27 cellular contexts compared by ENCODE assay signal in the genomic region with DNA sequence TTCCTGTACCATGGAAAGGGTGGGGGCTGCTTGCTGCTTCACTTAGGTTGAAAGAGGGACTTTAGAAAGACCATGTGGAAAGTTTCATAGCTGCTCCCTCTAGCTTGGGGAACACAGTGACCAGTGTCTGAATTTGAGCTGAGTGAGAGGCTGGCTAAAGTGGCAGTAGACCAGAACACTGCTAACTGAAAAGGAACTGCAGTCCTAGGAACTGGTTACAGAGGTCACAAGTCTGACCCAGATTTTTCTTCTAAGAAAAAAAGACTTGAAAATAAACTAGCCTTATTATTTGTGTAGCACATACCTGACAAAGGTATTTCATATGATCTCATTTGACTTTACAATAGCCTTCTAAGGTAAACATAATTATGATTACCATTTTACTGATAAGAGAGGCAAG.
"Had no signal": no experiment of that assay in that cellular context is flagged by ENCODE, and none has a peak within 500 bp of the region (broad histone marks: within the 10 kb centered on the region; RNA-seq: fewer than 3 reads in every experiment).

No MANE protein-coding gene starts in this region.

- H3K9me3 Mint-ChIP-seq: activated naive CD4-positive, alpha-beta T cell treated with anti-CD3 and anti-CD28 coated beads, Interleukin-2, amount 50 U/mL, for 72 hours; activated T-cell treated with anti-CD3 and anti-CD28 coated beads, Interleukin-2, amount 50 U/mL, for 72 hours; endodermal cell; memory B cell; natural killer cell; neural progenitor cell; T-helper 2 cell treated with Interferon-gamma antibody and Interleukin-4, amounts not matched to agents 5 μg/mL and 100 μg/mL, for 36 hours had no signal

- H3K27ac Mint-ChIP-seq: activated CD4-positive, alpha-beta T cell treated with anti-CD3 and anti-CD28 coated beads for 36 hours; activated CD8-positive, alpha-beta memory T cell treated with anti-CD3 and anti-CD28 coated beads, Interleukin-2, amount 10 ng/mL, durations not matched to agents 7 days and 5 days; activated CD8-positive, alpha-beta T cell treated with anti-CD3 and anti-CD28 coated beads, Interleukin-2, amount 10 ng/mL, durations not matched to agents 7 days and 5 days; activated naive CD4-positive, alpha-beta T cell treated with anti-CD3 and anti-CD28 coated beads, Interleukin-2, amount 50 U/mL, for 72 hours; activated T-cell treated with anti-CD3 and anti-CD28 coated beads, Interleukin-2, amount 50 U/mL, for 72 hours; endodermal cell; memory B cell; natural killer cell; neural progenitor cell; T-helper 2 cell treated with Interferon-gamma antibody and Interleukin-4, amounts not matched to agents 5 μg/mL and 100 μg/mL, for 36 hours had no signal

- H3K4me2 ChIP-seq: neural progenitor cell had no signal

- H2AFZ ChIP-seq: neural progenitor cell had no signal

- H3K4me3 Mint-ChIP-seq: activated CD4-positive, alpha-beta T cell treated with anti-CD3 and anti-CD28 coated beads for 36 hours; activated CD8-positive, alpha-beta memory T cell treated with anti-CD3 and anti-CD28 coated beads, Interleukin-2, amount 10 ng/mL, durations not matched to agents 7 days and 5 days; activated CD8-positive, alpha-beta T cell treated with anti-CD3 and anti-CD28 coated beads, Interleukin-2, amount 10 ng/mL, durations not matched to agents 7 days and 5 days; activated T-cell treated with anti-CD3 and anti-CD28 coated beads, Interleukin-2, amount 50 U/mL, for 72 hours; endodermal cell; memory B cell; natural killer cell; neural progenitor cell; T-helper 2 cell treated with Interferon-gamma antibody and Interleukin-4, amounts not matched to agents 5 μg/mL and 100 μg/mL, for 36 hours had no signal

- H3K9me3 ChIP-seq: breast epithelium, esophagus muscularis mucosa, heart right ventricle, right lobe of liver, thoracic aorta, vagina had no signal

- H3K36me3 Mint-ChIP-seq: activated CD8-positive, alpha-beta memory T cell treated with anti-CD3 and anti-CD28 coated beads, Interleukin-2, amount 10 ng/mL, durations not matched to agents 7 days and 5 days; activated naive CD4-positive, alpha-beta T cell treated with anti-CD3 and anti-CD28 coated beads, Interleukin-2, amount 50 U/mL, for 72 hours; memory B cell; natural killer cell; neural progenitor cell had no signal

- H3K27me3 ChIP-seq: breast epithelium, esophagus muscularis mucosa, neural progenitor cell, right lobe of liver, vagina had no signal

- H3K4me1 ChIP-seq: breast epithelium, neural progenitor cell, right lobe of liver, vagina had no signal

- H3K36me3 ChIP-seq: breast epithelium, esophagus muscularis mucosa, heart right ventricle, neural progenitor cell, right lobe of liver, thoracic aorta, vagina had no signal

- H3K4me3 ChIP-seq: breast epithelium, esophagus muscularis mucosa, heart right ventricle, neural progenitor cell, right lobe of liver, thoracic aorta, vagina had no signal

- H3K4me1 Mint-ChIP-seq: activated CD4-positive, alpha-beta T cell treated with anti-CD3 and anti-CD28 coated beads for 36 hours; activated CD8-positive, alpha-beta memory T cell treated with anti-CD3 and anti-CD28 coated beads, Interleukin-2, amount 10 ng/mL, durations not matched to agents 7 days and 5 days; endodermal cell; natural killer cell had no signal

- ATAC-seq: activated CD4-positive, alpha-beta T cell treated with anti-CD3 and anti-CD28 coated beads for 36 hours; activated CD8-positive, alpha-beta memory T cell treated with anti-CD3 and anti-CD28 coated beads, Interleukin-2, amount 10 ng/mL, durations not matched to agents 7 days and 5 days; activated CD8-positive, alpha-beta T cell treated with anti-CD3 and anti-CD28 coated beads, Interleukin-2, amount 10 ng/mL, durations not matched to agents 7 days and 5 days; activated naive CD4-positive, alpha-beta T cell treated with anti-CD3 and anti-CD28 coated beads, Interleukin-2, amount 50 U/mL, for 72 hours; activated T-cell treated with anti-CD3 and anti-CD28 coated beads, Interleukin-2, amount 50 U/mL, for 72 hours; heart right ventricle; natural killer cell had no signal

- H3K27ac ChIP-seq: breast epithelium, esophagus muscularis mucosa, heart right ventricle, neural progenitor cell, right lobe of liver, thoracic aorta, vagina had no signal

- DNase-seq: activated CD4-positive, alpha-beta T cell treated with anti-CD3 and anti-CD28 coated beads for 36 hours; activated CD4-positive, CD25-positive, alpha-beta regulatory T cell; activated CD8-positive, alpha-beta memory T cell treated with anti-CD3 and anti-CD28 coated beads, Interleukin-2, amount 10 ng/mL, durations not matched to agents 7 days and 5 days; activated CD8-positive, alpha-beta T cell treated with anti-CD3 and anti-CD28 coated beads, Interleukin-2, amount 10 ng/mL, durations not matched to agents 7 days and 5 days; activated naive CD4-positive, alpha-beta T cell; activated T-cell treated with anti-CD3 and anti-CD28 coated beads for 4 hours; activated T-cell treated with anti-CD3 and anti-CD28 coated beads, Interleukin-2, amount 50 U/mL, for 72 hours; central memory CD4-positive, alpha-beta T cell; endodermal cell; foreskin melanocyte; heart right ventricle; natural killer cell; occipital lobe; posterior cingulate gyrus; right lobe of liver; stimulated activated CD4-positive, alpha-beta T cell treated with anti-CD3 and anti-CD28 coated beads, Interleukin-2, amount 100 ng/mL, for 48 hours; stimulated activated naive CD4-positive, alpha-beta T cell treated with Interleukin-2 at 50 U/mL for 16 hours; T-helper 1 cell; trophoblast cell had no signal

- H3K27me3 Mint-ChIP-seq: activated CD8-positive, alpha-beta memory T cell treated with anti-CD3 and anti-CD28 coated beads, Interleukin-2, amount 10 ng/mL, durations not matched to agents 7 days and 5 days; memory B cell had no signal
